ENCODE assay signal across 14 cellular contexts in genomic region chr3:25572919-25573385, GRCh38.
DNase-seq lines count a peak whose midpoint lies in the region; ATAC-seq and TF ChIP-seq lines count a peak whose summit lies in the region.
"Had no signal": no experiment of that assay in that cellular context is flagged by ENCODE, and none has a peak within 500 bp of the region (broad histone marks: within the 10 kb centered on the region; RNA-seq: fewer than 3 reads in every experiment).

No MANE protein-coding gene starts in this region.

- H3K4me3 ChIP-seq in fibroblast of villous mesenchyme (ENCODE audit: low read depth, low read length): no peak overlapping the region
- H3K4me3 ChIP-seq in skeletal muscle satellite cell (ENCODE audit: low read length): no peak overlapping the region
- H3K4me3 ChIP-seq: ovary, testis had no signal

- peak overlapping the region; percentile 29 for H3K4me2 ChIP-seq in skeletal muscle satellite cell (ENCODE audit: low read length)

- no peak for TF ChIP-seq POLR2A in GM18505 (IDR thresholded peaks at IDR 0.05; ENCODE audit: borderline replicate concordance, extremely low read depth, insufficient read depth, insufficient read length)

- peak; percentile 43 for DNase-seq in GM03348 (ENCODE audit: low spot score)
- DNase-seq in amniotic epithelial cell (ENCODE audit: low read depth): peak; percentile 86
- DNase-seq in fibroblast of villous mesenchyme (ENCODE audit: low read depth): peak; percentile 52
- no peak for DNase-seq in stimulated activated CD4-positive, alpha-beta T cell treated with anti-CD3 and anti-CD28 coated beads, Interleukin-4, amount 100 ng/mL, for 4 hours
- no peak for DNase-seq in foreskin melanocyte
- DNase-seq in GM10248 (ENCODE audit: extremely low spot score): no peak
- DNase-seq: activated CD8-positive, alpha-beta T cell treated with anti-CD3 and anti-CD28 coated beads for 36 hours; kidney; NCI-H1048; NCI-H748 treated with DMSO at 0.1 percent for 48 hours; ovary; testis had no signal

- no peaks in the 10 kb centered on the region for H3K27me3 ChIP-seq in skeletal muscle satellite cell (ENCODE audit: control insufficient read depth, insufficient read depth, low read length)
- H3K27me3 ChIP-seq: ovary, testis had no signal

- H3K36me3 ChIP-seq in skeletal muscle satellite cell (ENCODE audit: insufficient read depth, low read length): no peaks in the 10 kb centered on the region
- H3K36me3 ChIP-seq: ovary had no signal

- CTCF ChIA-PET in GM10248 (lab: Yijun Ruan, JAX): interaction anchor here (1.1 to 4.0 kb wide), 6 partner anchors 10 to 44 kb away, joined by 3 to 10 read pairs (median 4); no protein-coding TSS in a partner anchor

- peak overlapping the region; percentile 65 for H3K9ac ChIP-seq in skeletal muscle satellite cell (ENCODE audit: low read depth, low read length)

- ATAC-seq in GM18505 (IDR thresholded peaks at IDR 0.05; ENCODE audit: unreplicated experiment): no peak
- ATAC-seq: activated CD8-positive, alpha-beta T cell treated with anti-CD3 and anti-CD28 coated beads for 36 hours had no signal

- H3K9me3 ChIP-seq in skeletal muscle satellite cell (replicated peaks; ENCODE audit: low read length): no peaks in the 10 kb centered on the region
- H3K9me3 ChIP-seq: ovary, testis had no signal

- POLR2A ChIA-PET in GM10248 (lab: Yijun Ruan, JAX): no interaction called here

- peaks cover 19% of the 10 kb centered on the region for H3K4me1 ChIP-seq in skeletal muscle satellite cell (ENCODE audit: control insufficient read depth, insufficient read depth, low read length)

- no peak for TF ChIP-seq CTCF in fibroblast of villous mesenchyme (IDR thresholded peaks at IDR 0.05; ENCODE audit: insufficient read depth, low read depth, low read length)
- TF ChIP-seq CTCF in GM10248 (IDR thresholded peaks at IDR 0.05; ENCODE audit: control extremely low read depth, extremely low read depth, low read depth, missing control alignments): no peak

Comparison
In these comparisons a context has a peak if more than half of its experiments do, and no peak if none do; other contexts are left out.
1. DNase-seq: peak in GM03348 (single experiment), amniotic epithelial cell (single experiment) and fibroblast of villous mesenchyme (single experiment); none in stimulated activated CD4-positive, alpha-beta T cell treated with anti-CD3 and anti-CD28 coated beads, Interleukin-4, amount 100 ng/mL, for 4 hours (0 of 2), foreskin melanocyte (single experiment) and GM10248 (single experiment).